Comparison of ENCODE assay signal across 26 cellular contexts in the genomic region with DNA sequence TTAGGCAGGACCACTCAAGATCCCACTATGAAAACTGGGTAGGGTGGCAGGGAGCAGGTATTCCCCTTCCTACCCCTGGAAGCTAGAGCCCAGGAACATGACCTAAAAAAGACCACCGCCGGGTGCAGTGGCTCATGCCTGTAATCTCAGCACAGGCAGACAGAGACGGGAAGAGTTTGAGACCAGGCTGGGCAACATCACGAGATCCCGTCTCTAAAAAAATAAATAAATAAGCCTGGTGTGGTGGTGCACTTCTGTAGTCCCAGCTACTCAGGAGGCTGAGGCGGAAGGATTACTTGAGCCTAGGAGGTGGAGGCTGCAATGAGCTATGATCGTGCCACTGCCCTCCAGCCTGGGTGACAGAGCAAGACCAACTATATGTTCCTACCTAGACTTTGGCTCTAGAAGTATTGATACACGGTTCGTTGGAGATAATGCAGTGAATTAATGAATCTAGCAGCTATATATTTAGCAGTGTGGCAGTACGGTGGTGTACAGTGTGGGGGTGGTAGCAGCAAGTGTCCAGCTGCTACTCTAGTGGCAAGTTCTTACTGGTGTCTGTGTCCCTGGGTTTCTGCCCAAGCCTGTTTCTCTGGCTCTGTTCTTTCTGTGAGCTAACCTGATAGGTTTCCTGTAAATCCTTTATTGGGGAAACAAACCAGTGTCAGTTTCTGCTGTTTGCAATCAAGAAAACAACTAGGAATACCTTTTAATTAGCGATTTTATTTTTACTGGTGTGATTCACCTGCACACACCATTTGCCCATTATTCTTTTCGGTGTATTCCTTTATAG. TPM values are rescaled to one million over a fixed set of nuclear protein-coding genes. Genes with fewer than 3 reads are reported as not detected.
DNase-seq lines count a peak whose midpoint lies in the region; ATAC-seq, FAIRE-seq and TF ChIP-seq lines count a peak whose summit lies in the region.
"Had no signal": no experiment of that assay in that cellular context is flagged by ENCODE, and none has a peak within 500 bp of the region (broad histone marks: within the 10 kb centered on the region; RNA-seq: fewer than 3 reads in every experiment).

No MANE protein-coding gene starts in this region.

- FAIRE-seq in HepG2 (lab: Jason Lieb, UNC): no peak
- FAIRE-seq: HTR-8/SVneo had no signal

- TF ChIP-seq POLR2A in HepG2 (IDR thresholded peaks at IDR 0.05; ENCODE audit: insufficient read depth in 1 of 2, low read depth in 2 of 2, low read length in 2 of 2) (no peak), right lobe of liver (IDR thresholded peaks at IDR 0.05) (no peak), esophagus squamous epithelium (IDR thresholded peaks at IDR 0.05) (no peak)

- TF ChIP-seq CTCF in HepG2 (CRISPR knock-in tag; IDR thresholded peaks at IDR 0.05) (no peak), right lobe of liver (IDR thresholded peaks at IDR 0.05) (no peak), esophagus squamous epithelium (IDR thresholded peaks at IDR 0.05) (no peak)

- POLR2A ChIA-PET in HepG2 (lab: Yijun Ruan, JAX): interaction anchor here (1.2 kb wide), 1 partner anchor 11 kb away, joined by 3 read pairs; no protein-coding TSS in a partner anchor

- H2AFZ ChIP-seq in HepG2 (ENCODE audit: low read length): peak overlapping the region; percentile 78
- H2AFZ ChIP-seq: GM23338 had no signal

- BruUV-seq in HepG2 (replicated peaks; lab: Mats Ljungman, UMichigan): no TSS peak

- ATAC-seq in HepG2: no peak
- no peak for ATAC-seq in right lobe of liver
- ATAC-seq in GM21528 (IDR thresholded peaks at IDR 0.05; ENCODE audit: low FRiP score, unreplicated experiment): no peak
- ATAC-seq: GM23338 had no signal

- peaks cover 10% of the 10 kb centered on the region for H3K79me2 ChIP-seq in HepG2 (ENCODE audit: insufficient read depth, low read length)

- H3K9me3 ChIP-seq in HepG2 (ENCODE audit: low read length): no peaks in the 10 kb centered on the region
- no peaks in the 10 kb centered on the region for H3K9me3 ChIP-seq in right lobe of liver
- H3K9me3 ChIP-seq in esophagus squamous epithelium: no peaks in the 10 kb centered on the region
- H3K9me3 ChIP-seq: BLaER1 treated with 17β-estradiol and CSF1 and Interleukin-3, amounts not matched to agents 10 nM and 100 nM; HAP-1 had no signal

- H3K27me3 ChIP-seq in HepG2 (ENCODE audit: control insufficient read depth in 1 of 2, insufficient read depth in 2 of 2, low read length in 2 of 2) (peaks cover 2 to 8% of the 10 kb centered on the region in 2 experiments; a peak in 1 of 5 replicates), right lobe of liver (no peaks in the 10 kb centered on the region), esophagus squamous epithelium (no peaks in the 10 kb centered on the region)
- H3K27me3 ChIP-seq: BLaER1 treated with 17β-estradiol and CSF1 and Interleukin-3, amounts not matched to agents 10 nM and 100 nM had no signal

- H3K27ac ChIP-seq in HepG2 (ENCODE audit: extremely low read length, insufficient read depth, low read length): no peak overlapping the region
- H3K27ac ChIP-seq in right lobe of liver: no peak overlapping the region
- peak overlapping the region in 3 of 4 donors; percentile 56 to 74 (median 70) for H3K27ac ChIP-seq in esophagus squamous epithelium
- H3K27ac ChIP-seq: 22Rv1; BLaER1 treated with 17β-estradiol and CSF1 and Interleukin-3, amounts not matched to agents 10 nM and 100 nM; KMS-11 had no signal

- TF ChIP-seq EP300 in HepG2 (IDR thresholded peaks at IDR 0.05; ENCODE audit: low read depth in 2 of 2, low read length in 2 of 2) (no peak), HepG2 (CRISPR knock-in tag; IDR thresholded peaks at IDR 0.05; ENCODE audit: borderline replicate concordance) (no peak)

- H3K9ac ChIP-seq in HepG2 (ENCODE audit: insufficient read depth, low read depth, low read length): no peak overlapping the region
- H3K9ac ChIP-seq: BLaER1 treated with 17β-estradiol and CSF1 and Interleukin-3, amounts not matched to agents 10 nM and 100 nM; KMS-11 had no signal

- H3K4me1 ChIP-seq in HepG2 (ENCODE audit: insufficient read depth, low read length) (peaks cover 30% of the 10 kb centered on the region), right lobe of liver (no peaks in the 10 kb centered on the region), esophagus squamous epithelium (peaks cover 6 to 32% (median 13%) of the 10 kb centered on the region in 3 donors)
- H3K4me1 ChIP-seq: HAP-1 had no signal

- H3K36me3 ChIP-seq in HepG2 (replicated peaks in 1 of 2; ENCODE audit: control insufficient read depth in 1 of 2, insufficient read depth in 2 of 2, low read length in 2 of 2) (no peaks in the 10 kb centered on the region), right lobe of liver (no peaks in the 10 kb centered on the region), esophagus squamous epithelium (no peaks in the 10 kb centered on the region)
- H3K36me3 ChIP-seq: BLaER1 treated with 17β-estradiol and CSF1 and Interleukin-3, amounts not matched to agents 10 nM and 100 nM; HAP-1 had no signal

- CTCF ChIA-PET in HepG2 (lab: Yijun Ruan, JAX; ENCODE audit: low intra/inter-chr PET ratio, low total read pairs): no interaction called here

- in situ Hi-C loops in HepG2 (cut with HindIII; ENCODE audit: extremely low pct_ligation_motif_present, low pct_unique_long_range_greater_than_20kb): no loop called here
- in situ Hi-C loops in ACHN (cut with HindIII; ENCODE audit: low pct_ligation_motif_present, low pct_unique_long_range_greater_than_20kb, low sequenced_read_pairs): no loop called here

- peak overlapping the region; percentile 36; the same call in 1 of the 2 replicates for H3K4me2 ChIP-seq in HepG2 (ENCODE audit: low read depth, low read length)
- H3K4me2 ChIP-seq: BLaER1 treated with 17β-estradiol and CSF1 and Interleukin-3, amounts not matched to agents 10 nM and 100 nM; GM23338; KMS-11 had no signal

- 29% methylated on average over 12 of the region's 12 CpGs for WGBS in HepG2 (ENCODE audit: low lambda C conversion rate)
- 78% methylated on average over 9 of the region's 12 CpGs for WGBS in right lobe of liver (ENCODE audit: insufficient coverage, low coverage, low lambda C conversion rate, missing lambda C conversion rate)
- WGBS in esophagus squamous epithelium, 2 donors: 65 to 67% methylated on average over 11 to 12 of the region's 12 CpGs

- no peak for TF ChIP-seq RAD21 in HepG2 (CRISPR knock-in tag; IDR thresholded peaks at IDR 0.05)

- H4K20me1 ChIP-seq in HepG2 (ENCODE audit: insufficient read depth, low read length): peaks cover under 1% of the 10 kb centered on the region; the same call in 1 of the 2 replicates

- DNase-seq in DMS 273 (lab: John Stamatoyannopoulos, UW; ENCODE audit: unreplicated experiment) (peak; percentile 33), DMS 273 treated with DMSO at 0.1 percent for 48 hours (lab: John Stamatoyannopoulos, UW) (no peak), HepG2 (ENCODE audit: low spot score) (no peak), right lobe of liver (no peak), esophagus squamous epithelium (lab: John Stamatoyannopoulos, UW) (no peak), GF-D8 (lab: John Stamatoyannopoulos, UW) (no peak), ACHN (no peak)
- DNase-seq: Calu3; CD8-positive, alpha-beta memory T cell; DMS79; IMR-90; NCI-H1694; NCI-H2107; NCI-H226; NCI-H526; Right ventricle myocardium superior had no signal

- H3K4me3 ChIP-seq in HepG2 (replicated peaks in 1 of 3; ENCODE audit: insufficient read depth in 1 of 3, low read depth in 2 of 3, low read length in 3 of 3) (0 out of 6 replicates have a peak overlapping the region, but pooled peaks of 1 of the 3 experiments have one; percentile 1), right lobe of liver (no peak overlapping the region), esophagus squamous epithelium (peak overlapping the region; percentile 4 to 21 (median 12))
- H3K4me3 ChIP-seq: BLaER1 treated with 17β-estradiol and CSF1 and Interleukin-3, amounts not matched to agents 10 nM and 100 nM; GM23338; HAP-1 had no signal

- intact Hi-C loops in HepG2 (cut with micrococcal nuclease; ENCODE audit: unreplicated experiment) (no loop called here), right lobe of liver (cut with DNase I) (no loop called here), esophagus squamous epithelium (cut with DNase I) (no loop called here)

RNA-seq across cellular contexts. Expression of a gene that starts 3.3 kb away (rescaled TPM):
- 22.5 and 29.1 TPM in 2 replicates for total RNA-seq in HepG2 (2016; rRNA removed; fragmentation: Illumina TruSeq; extraction: Trizol)
- total RNA-seq in HepG2 (2016; cell fraction: cytosol; rRNA removed; fragmentation: Illumina TruSeq; extraction: Trizol; ENCODE audit: low read depth): 16.8 and 17.4 TPM in 2 replicates
- total RNA-seq in HepG2 (2016; cell fraction: insoluble cytoplasmic fraction; rRNA removed; fragmentation: Illumina TruSeq; extraction: Trizol): 22.8 and 25.6 TPM in 2 replicates
- 29.3 and 32.3 TPM in 2 replicates for total RNA-seq in HepG2 (2016; cell fraction: membrane; rRNA removed; fragmentation: Illumina TruSeq; extraction: Trizol)
- total RNA-seq in HepG2 (2016; cell fraction: nucleus; rRNA removed; fragmentation: Illumina TruSeq; extraction: Trizol): 37.5 and 40.8 TPM in 2 replicates
- polyA plus RNA-seq in HepG2 (2011; rRNA removed): 22.7 and 23.3 TPM in 2 replicates
- polyA plus RNA-seq in HepG2 (2011; cell fraction: cytosol; rRNA removed): 14.9 and 16.7 TPM in 2 replicates
- polyA plus RNA-seq in HepG2 (2011; cell fraction: nucleus; rRNA removed): 36.6 and 36.8 TPM in 2 replicates
- polyA plus RNA-seq in HepG2 (2012): 9.0 and 10.0 TPM in 2 replicates
- polyA plus RNA-seq in HepG2 (2016; cell fraction: cytosol; fragmentation: Illumina TruSeq; extraction: Trizol; ENCODE audit: low read depth): 12.2 and 13.0 TPM in 2 replicates
- 13.8 and 15.9 TPM in 2 replicates for polyA plus RNA-seq in HepG2 (2016; cell fraction: insoluble cytoplasmic fraction; fragmentation: Illumina TruSeq; extraction: Trizol; ENCODE audit: low read depth)
- polyA plus RNA-seq in HepG2 (2016; cell fraction: membrane; fragmentation: Illumina TruSeq; extraction: Trizol; ENCODE audit: low read depth): 19.9 and 22.8 TPM in 2 replicates
- polyA plus RNA-seq in HepG2 (2016; cell fraction: nucleus; fragmentation: Illumina TruSeq; extraction: Trizol; ENCODE audit: insufficient read depth, low read depth): 23.2 and 27.3 TPM in 2 replicates
- 30.7 and 80.3 TPM in 2 replicates for polyA minus RNA-seq in HepG2 (2011; rRNA and poly(A)+ RNA removed; ENCODE audit: low replicate concordance)
- 30.8 and 35.6 TPM in 2 replicates for polyA minus RNA-seq in HepG2 (2011; cell fraction: cytosol; rRNA and poly(A)+ RNA removed)
- polyA minus RNA-seq in HepG2 (2011; cell fraction: nucleus; rRNA and poly(A)+ RNA removed): 109 and 122 TPM in 2 replicates
- total RNA-seq in right lobe of liver: 10 to 100 TPM in 2 of 6 experiments, 1 to 10 TPM in 4; 7.1 to 12.8 (median 9.0) TPM
- 10 to 100 TPM in 2 of 4 donors, 1 to 10 TPM in 2; 7.8 to 29.9 (median 11.0) TPM for total RNA-seq in esophagus squamous epithelium

RNA-seq across cellular contexts. Expression of a gene that starts 30.0 kb away (rescaled TPM):
- total RNA-seq in HepG2 (2016; rRNA removed; fragmentation: Illumina TruSeq; extraction: Trizol) (not detected in 2 replicates), right lobe of liver (not detected), esophagus squamous epithelium (10 to 100 TPM in 1 of 4 donors, 1 to 10 TPM in 3; 5.0 to 10.8 (median 7.0) TPM)
- total RNA-seq in HepG2 (2016; cell fraction: cytosol; rRNA removed; fragmentation: Illumina TruSeq; extraction: Trizol; ENCODE audit: low read depth): not detected in 2 replicates
- total RNA-seq in HepG2 (2016; cell fraction: insoluble cytoplasmic fraction; rRNA removed; fragmentation: Illumina TruSeq; extraction: Trizol): not detected in 2 replicates
- total RNA-seq in HepG2 (2016; cell fraction: membrane; rRNA removed; fragmentation: Illumina TruSeq; extraction: Trizol): not detected in 2 replicates
- not detected in 2 replicates for total RNA-seq in HepG2 (2016; cell fraction: nucleus; rRNA removed; fragmentation: Illumina TruSeq; extraction: Trizol)
- not detected in 2 replicates for polyA plus RNA-seq in HepG2 (2011; rRNA removed)
- polyA plus RNA-seq in HepG2 (2011; cell fraction: cytosol; rRNA removed): not detected in 2 replicates
- polyA plus RNA-seq in HepG2 (2011; cell fraction: nucleus; rRNA removed): not detected in 2 replicates
- not detected in 2 replicates for polyA plus RNA-seq in HepG2 (2012)
- polyA plus RNA-seq in HepG2 (2016; cell fraction: cytosol; fragmentation: Illumina TruSeq; extraction: Trizol; ENCODE audit: low read depth): not detected in 2 replicates
- polyA plus RNA-seq in HepG2 (2016; cell fraction: insoluble cytoplasmic fraction; fragmentation: Illumina TruSeq; extraction: Trizol; ENCODE audit: low read depth): not detected in 2 replicates
- polyA plus RNA-seq in HepG2 (2016; cell fraction: membrane; fragmentation: Illumina TruSeq; extraction: Trizol; ENCODE audit: low read depth): not detected in 2 replicates
- not detected in 2 replicates for polyA plus RNA-seq in HepG2 (2016; cell fraction: nucleus; fragmentation: Illumina TruSeq; extraction: Trizol; ENCODE audit: insufficient read depth, low read depth)
- not detected in 2 replicates for polyA minus RNA-seq in HepG2 (2011; rRNA and poly(A)+ RNA removed; ENCODE audit: low replicate concordance)
- polyA minus RNA-seq in HepG2 (2011; cell fraction: cytosol; rRNA and poly(A)+ RNA removed): not detected in 2 replicates
- not detected in 2 replicates for polyA minus RNA-seq in HepG2 (2011; cell fraction: nucleus; rRNA and poly(A)+ RNA removed)
- total RNA-seq: Calu3; CD8-positive, alpha-beta memory T cell; IMR-90; M059J; SK-MEL-5; T-helper 1 cell treated with Interleukin-12 subunit alpha and Interleukin-12 subunit beta and Interleukin-4 antibody, amounts not matched to agents 30 ng/mL and 1 ng/mL, for 36 hours had no signal
- polyA plus RNA-seq: CD8-positive, alpha-beta memory T cell; IMR-90 had no signal

Comparison
In these comparisons a context has a peak if more than half of its experiments do, and no peak if none do; other contexts are left out.
1. H3K27ac ChIP-seq: peak in esophagus squamous epithelium (3 of 4); none in HepG2 (single experiment) and right lobe of liver (0 of 3).
2. H3K4me3 ChIP-seq: peak in esophagus squamous epithelium (4 of 4); none in right lobe of liver (0 of 3).